1 cellular context compared by ENCODE assay signal in genomic region chr2:61065706-61066688, GRCh38.
A peak's percentile ranks its signal among the peaks of the same experiment; 100 is the strongest.
TF ChIP-seq lines count a peak whose summit lies in the region.

Gene SANBR (plus strand): TSS chr2:61065871. CDS start chr2:61070351, 4,480 bp downstream.

TF ChIP-seq in HEK293, 187 proteins besides CTCF, POLR2A, EP300 and RAD21 (continued from another document):
- TF ChIP-seq ZNF518A (tag by site-specific recombination; conservative IDR thresholded peaks at IDR 0.05; ENCODE audit: low read depth) (no peak), YY2 (tag by site-specific recombination; IDR thresholded peaks at IDR 0.05) (no peak), ZNF404 (tag by site-specific recombination; IDR thresholded peaks at IDR 0.05) (no peak), ZNF791 (tag by site-specific recombination; IDR thresholded peaks at IDR 0.05) (no peak), ZNF23 (tag by site-specific recombination; IDR thresholded peaks at IDR 0.05; ENCODE audit: borderline replicate concordance) (no peak), ZBTB26 (tag by site-specific recombination; optimal IDR thresholded peaks at IDR 0.05) (peak; percentile 81), BCL11B (tag by site-specific recombination; IDR thresholded peaks at IDR 0.05; ENCODE audit: low read depth) (0 out of 2 replicates have a peak, but pooled peaks have one; percentile 39), ZNF24 (tag by site-specific recombination; IDR thresholded peaks at IDR 0.05) (no peak), ZNF561 (tag by site-specific recombination; IDR thresholded peaks at IDR 0.05; ENCODE audit: borderline replicate concordance) (peak; percentile 61; the same call in 1 of the 2 replicates), ZNF768 (tag by site-specific recombination; IDR thresholded peaks at IDR 0.05) (no peak), ZNF623 (tag by site-specific recombination; IDR thresholded peaks at IDR 0.05) (no peak), ZNF335 (tag by site-specific recombination; conservative IDR thresholded peaks at IDR 0.05) (peak; percentile 72), PRDM1 (tag by site-specific recombination; IDR thresholded peaks at IDR 0.05) (no peak), ZNF416 (tag by site-specific recombination; IDR thresholded peaks at IDR 0.05) (no peak), ZBTB20 (tag by site-specific recombination; IDR thresholded peaks at IDR 0.05) (peak; percentile 69), ZFHX2 (tag by site-specific recombination; conservative IDR thresholded peaks at IDR 0.05) (peak; percentile 87), PRDM10 (tag by site-specific recombination; IDR thresholded peaks at IDR 0.05) (peak; percentile 66), ZNF175 (tag by site-specific recombination; IDR thresholded peaks at IDR 0.05) (no peak), ZBTB8A (tag by site-specific recombination; IDR thresholded peaks at IDR 0.05) (peak; percentile 88), WT1 (tag by site-specific recombination; IDR thresholded peaks at IDR 0.05) (no peak), ZNF501 (tag by site-specific recombination; IDR thresholded peaks at IDR 0.05) (no peak)
